26 cellular contexts compared by ENCODE assay signal in the genomic region with DNA sequence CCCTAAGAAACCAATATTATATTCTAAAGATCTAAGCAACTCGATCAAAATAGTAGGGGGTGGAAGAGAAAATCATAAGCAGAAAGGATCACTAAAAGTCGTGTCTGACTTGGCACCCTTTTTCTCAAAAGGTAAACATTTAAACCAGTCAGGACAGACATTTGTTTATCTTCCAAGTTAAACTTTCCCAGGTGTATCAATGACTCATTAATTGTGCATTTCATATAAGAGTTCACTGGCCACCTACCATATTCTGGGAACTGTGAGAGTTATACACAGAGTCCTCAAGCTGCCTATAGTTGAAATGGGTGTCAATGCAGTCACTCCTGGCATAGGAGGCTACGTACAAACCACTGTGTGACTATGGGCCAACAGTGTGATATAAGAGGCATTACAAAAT.
"Had no signal": no experiment of that assay in that cellular context is flagged by ENCODE, and none has a peak within 500 bp of the region (broad histone marks: within the 10 kb centered on the region; RNA-seq: fewer than 3 reads in every experiment).

No MANE protein-coding gene starts in this region.

- FAIRE-seq: astrocyte, frontal cortex had no signal

- H3K27me3 ChIP-seq: brain microvascular endothelial cell, esophagus squamous epithelium, hepatocyte, suprapubic skin, tibial artery, upper lobe of right lung had no signal

- H3K79me2 ChIP-seq: hepatocyte had no signal

- H3K27ac ChIP-seq: brain microvascular endothelial cell, epithelial cell of prostate, esophagus squamous epithelium, hepatocyte, left ventricle myocardium inferior, suprapubic skin, tibial artery, upper lobe of right lung had no signal

- H3K4me3 ChIP-seq: esophagus squamous epithelium, hepatocyte, left ventricle myocardium inferior, suprapubic skin, tibial artery, upper lobe of right lung had no signal

- ATAC-seq: stimulated activated naive B cell treated with anti-CD40 and anti-IgM and Interleukin-4, amounts not matched to agents 10 μg/mL and 1 μg/mL and 100 μg/mL, for 72 hours; upper lobe of right lung; WTC11 had no signal

- DNase-seq: activated CD4-positive, alpha-beta memory T cell treated with anti-CD3 and anti-CD28 coated beads, Interleukin-2, amount 10 ng/mL, durations not matched to agents 7 days and 5 days; activated CD4-positive, alpha-beta T cell treated with anti-CD3 and anti-CD28 coated beads for 1 hour; activated CD4-positive, alpha-beta T cell treated with anti-CD3 and anti-CD28 coated beads, Interleukin-2, amount 10 ng/mL, durations not matched to agents 7 days and 5 days; activated CD8-positive, alpha-beta memory T cell treated with anti-CD3 and anti-CD28 coated beads, Interleukin-2, amount 50 U/mL, for 48 hours; activated gamma-delta T cell; activated naive CD4-positive, alpha-beta T cell treated with anti-CD3 and anti-CD28 coated beads, Interleukin-2, amount 50 U/mL, for 16 hours; activated T-cell treated with anti-CD3 and anti-CD28 coated beads, Interleukin-2, amount 50 U/mL, for 24 hours; amniotic stem cell; brain microvascular endothelial cell; central memory CD4-positive, alpha-beta T cell; effector CD4-positive, alpha-beta T cell; esophagus squamous epithelium; left ventricle myocardium inferior; retina; stimulated activated CD4-positive, alpha-beta T cell treated with anti-CD3 and anti-CD28 coated beads, Interleukin-15, amount 100 ng/mL, for 24 hours; stimulated activated CD4-positive, alpha-beta T cell treated with anti-CD3 and anti-CD28 coated beads, Interleukin-2, amount 100 ng/mL, for 24 hours; stimulated activated naive B cell treated with anti-CD40 and anti-IgM and Interleukin-4, amounts not matched to agents 10 μg/mL and 1 μg/mL and 100 μg/mL, for 72 hours; T-helper 2 cell; tibial artery; upper lobe of right lung had no signal

- H2AFZ ChIP-seq: hepatocyte had no signal

- H3K36me3 ChIP-seq: brain microvascular endothelial cell, esophagus squamous epithelium, left ventricle myocardium inferior, suprapubic skin, tibial artery, upper lobe of right lung had no signal

- H3K4me2 ChIP-seq: hepatocyte had no signal

- H3K9me3 ChIP-seq: esophagus squamous epithelium, left ventricle myocardium inferior, suprapubic skin, tibial artery, upper lobe of right lung had no signal
